In the genomic region with DNA sequence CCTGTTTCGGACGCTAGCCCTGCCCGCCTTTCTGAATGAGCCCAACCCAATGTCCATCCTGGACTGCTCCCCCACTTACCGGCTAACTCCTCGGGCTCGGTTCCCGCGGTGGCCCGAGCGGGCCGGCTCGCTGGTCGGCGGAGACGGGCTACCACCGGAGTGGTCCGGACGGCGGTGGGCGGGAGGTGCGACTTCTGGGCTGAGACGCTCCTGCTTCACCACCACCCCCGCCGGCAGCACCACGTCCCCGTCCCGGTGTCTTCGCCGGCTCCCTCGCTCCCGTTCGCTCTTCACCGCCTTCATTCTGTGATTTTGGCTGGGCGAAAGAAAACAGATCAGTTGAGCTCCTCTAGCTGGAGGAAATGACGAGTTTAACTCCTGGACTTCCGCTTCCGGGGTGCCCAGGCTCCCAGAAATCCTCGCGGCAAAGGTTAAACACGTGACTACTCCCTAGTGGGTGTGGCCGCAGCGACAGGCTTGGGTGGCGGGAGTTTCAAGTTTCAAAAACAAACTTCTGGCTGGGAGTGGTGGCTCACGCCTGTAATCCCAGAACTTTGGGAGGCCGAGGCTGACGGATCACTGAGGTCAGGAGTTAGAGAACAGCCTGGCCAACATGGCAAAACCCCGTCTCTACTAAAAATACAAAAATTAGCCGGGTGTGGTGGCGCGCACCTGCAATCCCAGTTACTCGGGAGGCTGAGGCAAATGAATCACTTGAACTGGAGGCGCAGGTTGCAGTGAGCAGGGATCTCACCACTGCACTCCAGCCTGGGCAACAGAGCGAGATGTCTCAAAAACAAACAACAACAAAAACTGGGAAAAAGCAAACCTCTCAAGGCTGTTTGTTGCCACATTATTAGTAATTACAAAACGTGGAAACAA, we compare ENCODE assay signal across 1 cellular context.
TF ChIP-seq lines count a peak whose summit lies in the region.

Gene SNIP1, minus strand, starts transcription at position 367 of the 882 bp plus-strand sequence. Its CDS starts 64 bp downstream, at position 303.

TF ChIP-seq in HepG2, 621 proteins besides CTCF, POLR2A, EP300 and RAD21 (continued from another document and continues in another):
- TF ChIP-seq, protein P1, sequence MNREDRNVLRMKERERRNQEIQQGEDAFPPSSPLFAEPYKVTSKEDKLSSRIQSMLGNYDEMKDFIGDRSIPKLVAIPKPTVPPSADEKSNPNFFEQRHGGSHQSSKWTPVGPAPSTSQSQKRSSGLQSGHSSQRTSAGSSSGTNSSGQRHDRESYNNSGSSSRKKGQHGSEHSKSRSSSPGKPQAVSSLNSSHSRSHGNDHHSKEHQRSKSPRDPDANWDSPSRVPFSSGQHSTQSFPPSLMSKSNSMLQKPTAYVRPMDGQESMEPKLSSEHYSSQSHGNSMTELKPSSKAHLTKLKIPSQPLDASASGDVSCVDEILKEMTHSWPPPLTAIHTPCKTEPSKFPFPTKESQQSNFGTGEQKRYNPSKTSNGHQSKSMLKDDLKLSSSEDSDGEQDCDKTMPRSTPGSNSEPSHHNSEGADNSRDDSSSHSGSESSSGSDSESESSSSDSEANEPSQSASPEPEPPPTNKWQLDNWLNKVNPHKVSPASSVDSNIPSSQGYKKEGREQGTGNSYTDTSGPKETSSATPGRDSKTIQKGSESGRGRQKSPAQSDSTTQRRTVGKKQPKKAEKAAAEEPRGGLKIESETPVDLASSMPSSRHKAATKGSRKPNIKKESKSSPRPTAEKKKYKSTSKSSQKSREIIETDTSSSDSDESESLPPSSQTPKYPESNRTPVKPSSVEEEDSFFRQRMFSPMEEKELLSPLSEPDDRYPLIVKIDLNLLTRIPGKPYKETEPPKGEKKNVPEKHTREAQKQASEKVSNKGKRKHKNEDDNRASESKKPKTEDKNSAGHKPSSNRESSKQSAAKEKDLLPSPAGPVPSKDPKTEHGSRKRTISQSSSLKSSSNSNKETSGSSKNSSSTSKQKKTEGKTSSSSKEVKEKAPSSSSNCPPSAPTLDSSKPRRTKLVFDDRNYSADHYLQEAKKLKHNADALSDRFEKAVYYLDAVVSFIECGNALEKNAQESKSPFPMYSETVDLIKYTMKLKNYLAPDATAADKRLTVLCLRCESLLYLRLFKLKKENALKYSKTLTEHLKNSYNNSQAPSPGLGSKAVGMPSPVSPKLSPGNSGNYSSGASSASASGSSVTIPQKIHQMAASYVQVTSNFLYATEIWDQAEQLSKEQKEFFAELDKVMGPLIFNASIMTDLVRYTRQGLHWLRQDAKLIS (CRISPR knock-in tag; IDR thresholded peaks at IDR 0.05): no peak
- TF ChIP-seq NAIF1 (CRISPR knock-in tag; IDR thresholded peaks at IDR 0.05; ENCODE audit: borderline replicate concordance) (no peak), ZNF790 (CRISPR knock-in tag; IDR thresholded peaks at IDR 0.05; ENCODE audit: borderline replicate concordance) (no peak), KDM5A (IDR thresholded peaks at IDR 0.05; ENCODE audit: borderline replicate concordance, low read length) (peak; percentile 95), ZNF326 (CRISPR knock-in tag; IDR thresholded peaks at IDR 0.05; ENCODE audit: borderline replicate concordance) (no peak), SRSF4 (IDR thresholded peaks at IDR 0.05; ENCODE audit: low read depth, low read length, poor library complexity, severe bottlenecking) (no peak), PITX1 (CRISPR knock-in tag; IDR thresholded peaks at IDR 0.05) (peak; percentile 45), ATF7-NPFF (CRISPR knock-in tag; IDR thresholded peaks at IDR 0.05; ENCODE audit: low read depth) (0 out of 2 replicates have a peak, but pooled peaks have one; percentile 49), ZNF550 (CRISPR knock-in tag; IDR thresholded peaks at IDR 0.05; ENCODE audit: borderline replicate concordance) (no peak), EEA1 (CRISPR knock-in tag; IDR thresholded peaks at IDR 0.05; ENCODE audit: borderline replicate concordance) (peak; percentile 44; the same call in 1 of the 2 replicates), RCOR2 (CRISPR knock-in tag; IDR thresholded peaks at IDR 0.05) (0 out of 2 replicates have a peak, but pooled peaks have one; percentile 51), DR1 (CRISPR knock-in tag; IDR thresholded peaks at IDR 0.05) (peak; percentile 37; the same call in 1 of the 2 replicates), SATB2 (CRISPR knock-in tag; IDR thresholded peaks at IDR 0.05) (0 out of 2 replicates have a peak, but pooled peaks have one; percentile 53), ZNF576 (CRISPR knock-in tag; IDR thresholded peaks at IDR 0.05) (no peak), RFXANK (CRISPR knock-in tag; IDR thresholded peaks at IDR 0.05) (peak; percentile 30; the same call in 1 of the 2 replicates), HOXD1 (CRISPR knock-in tag; IDR thresholded peaks at IDR 0.05) (0 out of 2 replicates have a peak, but pooled peaks have one; percentile 26), NFE2L1 (CRISPR knock-in tag; IDR thresholded peaks at IDR 0.05; ENCODE audit: borderline replicate concordance) (no peak), ZNF720 (CRISPR knock-in tag; IDR thresholded peaks at IDR 0.05) (no peak), IRF9 (CRISPR knock-in tag; IDR thresholded peaks at IDR 0.05; ENCODE audit: borderline replicate concordance) (peak; percentile 54; the same call in 1 of the 2 replicates), ATM (IDR thresholded peaks at IDR 0.05; ENCODE audit: borderline replicate concordance) (no peak), THYN1 (CRISPR knock-in tag; IDR thresholded peaks at IDR 0.05; ENCODE audit: borderline replicate concordance, low read depth) (no peak), MLXIP (CRISPR knock-in tag; IDR thresholded peaks at IDR 0.05; ENCODE audit: borderline replicate concordance) (peak; percentile 34; the same call in 1 of the 2 replicates), ZKSCAN5 (CRISPR knock-in tag; IDR thresholded peaks at IDR 0.05) (no peak), CBX5 (CRISPR knock-in tag; IDR thresholded peaks at IDR 0.05; ENCODE audit: borderline replicate concordance) (no peak; the same call in 1 of the 2 replicates), ZNF678 (CRISPR knock-in tag; IDR thresholded peaks at IDR 0.05) (no peak), ZNF17 (CRISPR knock-in tag; IDR thresholded peaks at IDR 0.05) (no peak), TAF1 (CRISPR knock-in tag; IDR thresholded peaks at IDR 0.05) (peak; percentile 74), CBX2 (IDR thresholded peaks at IDR 0.05; ENCODE audit: low read depth, low read length) (no peak), CBX2 (CRISPR knock-in tag; IDR thresholded peaks at IDR 0.05; ENCODE audit: low read depth) (no peak), RORA (CRISPR knock-in tag; IDR thresholded peaks at IDR 0.05) (no peak), MIER3 (CRISPR knock-in tag; IDR thresholded peaks at IDR 0.05; ENCODE audit: borderline replicate concordance) (peak; percentile 77; the same call in 1 of the 2 replicates), ZMYM4 (CRISPR knock-in tag; IDR thresholded peaks at IDR 0.05) (peak; percentile 83)
- TF ChIP-seq, protein P2, sequence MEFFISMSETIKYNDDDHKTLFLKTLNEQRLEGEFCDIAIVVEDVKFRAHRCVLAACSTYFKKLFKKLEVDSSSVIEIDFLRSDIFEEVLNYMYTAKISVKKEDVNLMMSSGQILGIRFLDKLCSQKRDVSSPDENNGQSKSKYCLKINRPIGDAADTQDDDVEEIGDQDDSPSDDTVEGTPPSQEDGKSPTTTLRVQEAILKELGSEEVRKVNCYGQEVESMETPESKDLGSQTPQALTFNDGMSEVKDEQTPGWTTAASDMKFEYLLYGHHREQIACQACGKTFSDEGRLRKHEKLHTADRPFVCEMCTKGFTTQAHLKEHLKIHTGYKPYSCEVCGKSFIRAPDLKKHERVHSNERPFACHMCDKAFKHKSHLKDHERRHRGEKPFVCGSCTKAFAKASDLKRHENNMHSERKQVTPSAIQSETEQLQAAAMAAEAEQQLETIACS (CRISPR knock-in tag; IDR thresholded peaks at IDR 0.05): no peak
- TF ChIP-seq, protein P3, sequence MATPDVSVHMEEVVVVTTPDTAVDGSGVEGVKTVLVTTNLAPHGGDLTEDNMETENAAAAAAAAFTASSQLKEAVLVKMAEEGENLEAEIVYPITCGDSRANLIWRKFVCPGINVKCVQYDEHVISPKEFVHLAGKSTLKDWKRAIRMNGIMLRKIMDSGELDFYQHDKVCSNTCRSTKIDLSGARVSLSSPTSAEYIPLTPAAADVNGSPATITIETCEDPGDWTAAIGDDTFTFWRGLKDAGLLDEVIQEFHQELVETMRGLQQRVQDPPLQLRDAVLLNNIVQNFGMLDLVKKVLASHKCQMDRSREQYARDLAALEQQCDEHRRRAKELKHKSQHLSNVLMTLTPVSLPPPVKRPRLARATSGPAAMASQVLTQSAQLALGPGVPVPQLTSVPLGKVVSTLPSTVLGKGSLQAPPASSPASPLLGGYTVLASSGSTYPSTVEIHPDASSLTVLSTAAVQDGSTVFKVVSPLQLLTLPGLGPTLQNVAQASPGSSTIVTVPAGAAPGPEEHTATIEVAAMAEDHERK (CRISPR knock-in tag; IDR thresholded peaks at IDR 0.05; ENCODE audit: low read depth): no peak
- TF ChIP-seq, protein P4, sequence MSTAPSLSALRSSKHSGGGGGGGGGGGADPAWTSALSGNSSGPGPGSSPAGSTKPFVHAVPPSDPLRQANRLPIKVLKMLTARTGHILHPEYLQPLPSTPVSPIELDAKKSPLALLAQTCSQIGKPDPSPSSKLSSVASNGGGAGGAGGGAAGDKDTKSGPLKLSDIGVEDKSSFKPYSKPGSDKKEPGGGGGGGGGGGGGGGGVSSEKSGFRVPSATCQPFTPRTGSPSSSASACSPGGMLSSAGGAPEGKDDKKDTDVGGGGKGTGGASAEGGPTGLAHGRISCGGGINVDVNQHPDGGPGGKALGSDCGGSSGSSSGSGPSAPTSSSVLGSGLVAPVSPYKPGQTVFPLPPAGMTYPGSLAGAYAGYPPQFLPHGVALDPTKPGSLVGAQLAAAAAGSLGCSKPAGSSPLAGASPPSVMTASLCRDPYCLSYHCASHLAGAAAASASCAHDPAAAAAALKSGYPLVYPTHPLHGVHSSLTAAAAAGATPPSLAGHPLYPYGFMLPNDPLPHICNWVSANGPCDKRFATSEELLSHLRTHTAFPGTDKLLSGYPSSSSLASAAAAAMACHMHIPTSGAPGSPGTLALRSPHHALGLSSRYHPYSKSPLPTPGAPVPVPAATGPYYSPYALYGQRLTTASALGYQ (CRISPR knock-in tag; IDR thresholded peaks at IDR 0.05): peak; percentile 65; the same call in 1 of the 2 replicates
- TF ChIP-seq, protein P5, sequence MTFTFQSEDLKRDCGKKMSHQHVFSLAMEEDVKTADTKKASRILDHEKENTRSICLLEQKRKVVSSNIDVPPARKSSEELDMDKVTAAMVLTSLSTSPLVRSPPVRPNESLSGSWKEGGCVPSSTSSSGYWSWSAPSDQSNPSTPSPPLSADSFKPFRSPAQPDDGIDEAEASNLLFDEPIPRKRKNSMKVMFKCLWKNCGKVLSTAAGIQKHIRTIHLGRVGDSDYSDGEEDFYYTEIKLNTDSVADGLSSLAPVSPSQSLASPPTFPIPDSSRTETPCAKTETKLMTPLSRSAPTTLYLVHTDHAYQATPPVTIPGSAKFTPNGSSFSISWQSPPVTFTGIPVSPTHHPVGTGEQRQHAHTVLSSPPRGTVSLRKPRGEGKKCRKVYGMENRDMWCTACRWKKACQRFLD (CRISPR knock-in tag; IDR thresholded peaks at IDR 0.05; ENCODE audit: borderline replicate concordance): 0 out of 2 replicates have a peak, but pooled peaks have one; percentile 64
- TF ChIP-seq, protein P6, sequence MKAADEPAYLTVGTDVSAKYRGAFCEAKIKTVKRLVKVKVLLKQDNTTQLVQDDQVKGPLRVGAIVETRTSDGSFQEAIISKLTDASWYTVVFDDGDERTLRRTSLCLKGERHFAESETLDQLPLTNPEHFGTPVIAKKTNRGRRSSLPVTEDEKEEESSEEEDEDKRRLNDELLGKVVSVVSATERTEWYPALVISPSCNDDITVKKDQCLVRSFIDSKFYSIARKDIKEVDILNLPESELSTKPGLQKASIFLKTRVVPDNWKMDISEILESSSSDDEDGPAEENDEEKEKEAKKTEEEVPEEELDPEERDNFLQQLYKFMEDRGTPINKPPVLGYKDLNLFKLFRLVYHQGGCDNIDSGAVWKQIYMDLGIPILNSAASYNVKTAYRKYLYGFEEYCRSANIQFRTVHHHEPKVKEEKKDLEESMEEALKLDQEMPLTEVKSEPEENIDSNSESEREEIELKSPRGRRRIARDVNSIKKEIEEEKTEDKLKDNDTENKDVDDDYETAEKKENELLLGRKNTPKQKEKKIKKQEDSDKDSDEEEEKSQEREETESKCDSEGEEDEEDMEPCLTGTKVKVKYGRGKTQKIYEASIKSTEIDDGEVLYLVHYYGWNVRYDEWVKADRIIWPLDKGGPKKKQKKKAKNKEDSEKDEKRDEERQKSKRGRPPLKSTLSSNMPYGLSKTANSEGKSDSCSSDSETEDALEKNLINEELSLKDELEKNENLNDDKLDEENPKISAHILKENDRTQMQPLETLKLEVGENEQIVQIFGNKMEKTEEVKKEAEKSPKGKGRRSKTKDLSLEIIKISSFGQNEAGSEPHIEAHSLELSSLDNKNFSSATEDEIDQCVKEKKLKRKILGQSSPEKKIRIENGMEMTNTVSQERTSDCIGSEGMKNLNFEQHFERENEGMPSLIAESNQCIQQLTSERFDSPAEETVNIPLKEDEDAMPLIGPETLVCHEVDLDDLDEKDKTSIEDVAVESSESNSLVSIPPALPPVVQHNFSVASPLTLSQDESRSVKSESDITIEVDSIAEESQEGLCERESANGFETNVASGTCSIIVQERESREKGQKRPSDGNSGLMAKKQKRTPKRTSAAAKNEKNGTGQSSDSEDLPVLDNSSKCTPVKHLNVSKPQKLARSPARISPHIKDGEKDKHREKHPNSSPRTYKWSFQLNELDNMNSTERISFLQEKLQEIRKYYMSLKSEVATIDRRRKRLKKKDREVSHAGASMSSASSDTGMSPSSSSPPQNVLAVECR (CRISPR knock-in tag; IDR thresholded peaks at IDR 0.05; ENCODE audit: borderline replicate concordance): peak; percentile 95
